In genomic region chr4:54289316-54289715, GRCh38 we compare ENCODE assay signal across 31 cellular contexts.
"Had no signal": no experiment of that assay in that cellular context is flagged by ENCODE, and none has a peak within 500 bp of the region (broad histone marks: within the 10 kb centered on the region; RNA-seq: fewer than 3 reads in every experiment).

No MANE protein-coding gene starts in this region.

- H3K9me3 Mint-ChIP-seq: neural progenitor cell, type B pancreatic cell had no signal

- H3K79me2 ChIP-seq: parathyroid adenoma had no signal

- H3K4me3 ChIP-seq: dorsolateral prefrontal cortex, esophagus muscularis mucosa, gastroesophageal sphincter, heart right ventricle, left lung, mucosa of descending colon, neural progenitor cell, right lobe of liver, smooth muscle cell, testis, tibial artery had no signal

- FAIRE-seq: colon, endothelial cell of umbilical vein, islet of Langerhans had no signal

- H3K36me3 Mint-ChIP-seq: stimulated activated effector memory CD8-positive, alpha-beta T cell treated with anti-CD3 and anti-CD28 coated beads, Interleukin-12 subunit alpha, Interleukin-12 subunit beta, amount 100 ng/mL, for 72 hours had no signal

- H3K4me2 ChIP-seq: neural progenitor cell, smooth muscle cell had no signal

- H3K4me3 Mint-ChIP-seq: endodermal cell; mesothelial cell of epicardium; naive thymus-derived CD4-positive, alpha-beta T cell; nephron; neural progenitor cell; stimulated activated effector memory CD8-positive, alpha-beta T cell treated with anti-CD3 and anti-CD28 coated beads, Interleukin-12 subunit alpha, Interleukin-12 subunit beta, amount 100 ng/mL, for 72 hours; type B pancreatic cell had no signal

- H3K4me1 Mint-ChIP-seq: endodermal cell; mesothelial cell of epicardium; nephron; neural progenitor cell; stimulated activated effector memory CD8-positive, alpha-beta T cell treated with anti-CD3 and anti-CD28 coated beads, Interleukin-12 subunit alpha, Interleukin-12 subunit beta, amount 100 ng/mL, for 72 hours had no signal

- H3K9ac ChIP-seq: neural progenitor cell, parathyroid adenoma had no signal

- H3K27ac ChIP-seq: dorsolateral prefrontal cortex, esophagus muscularis mucosa, foreskin keratinocyte, gastroesophageal sphincter, heart right ventricle, left lung, neural progenitor cell, parathyroid adenoma, right lobe of liver, testis, tibial artery had no signal

- H3K4me1 ChIP-seq: esophagus muscularis mucosa, foreskin keratinocyte, gastroesophageal sphincter, left lung, neural progenitor cell, parathyroid adenoma, right lobe of liver, testis, tibial artery had no signal

- H3K36me3 ChIP-seq: left lung, neural progenitor cell, right lobe of liver had no signal

- H3K27ac Mint-ChIP-seq: endodermal cell; mesothelial cell of epicardium; naive thymus-derived CD4-positive, alpha-beta T cell; nephron; neural progenitor cell; progenitor cell of endocrine pancreas; stimulated activated effector memory CD8-positive, alpha-beta T cell treated with anti-CD3 and anti-CD28 coated beads, Interleukin-12 subunit alpha, Interleukin-12 subunit beta, amount 100 ng/mL, for 72 hours; type B pancreatic cell had no signal

- ATAC-seq: foreskin keratinocyte; gastroesophageal sphincter; left cardiac atrium; left lung; mucosa of descending colon; naive thymus-derived CD4-positive, alpha-beta T cell; stimulated activated effector memory CD8-positive, alpha-beta T cell treated with anti-CD3 and anti-CD28 coated beads, Interleukin-12 subunit alpha, Interleukin-12 subunit beta, amount 100 ng/mL, for 72 hours; stimulated activated naive CD8-positive, alpha-beta T cell treated with anti-CD3 and anti-CD28 coated beads, Interleukin-15, Interleukin-2, amounts not matched to agents 100 U/mL and 50 U/mL, for 24 hours had no signal

- H3K9me3 ChIP-seq: esophagus muscularis mucosa, mucosa of descending colon, right lobe of liver, testis had no signal

- H3K27me3 Mint-ChIP-seq: progenitor cell of endocrine pancreas, type B pancreatic cell had no signal

- DNase-seq: dorsolateral prefrontal cortex; effector CD4-positive, alpha-beta T cell; endodermal cell; foreskin keratinocyte; heart right ventricle; left cardiac atrium; left lung; mesenchymal stem cell; mucosa of descending colon; naive thymus-derived CD4-positive, alpha-beta T cell; right lobe of liver; stimulated activated CD4-positive, alpha-beta T cell treated with anti-CD3 and anti-CD28 coated beads, Interleukin-12 subunit alpha, Interleukin-12 subunit beta, amount 100 ng/mL, for 4 hours; stimulated activated CD4-positive, alpha-beta T cell treated with anti-CD3 and anti-CD28 coated beads, Interleukin-1b, Interleukin-23, amount 100 ng/mL, for 48 hours; stimulated activated CD4-positive, alpha-beta T cell treated with anti-CD3 and anti-CD28 coated beads, Interleukin-4, amount 100 ng/mL, for 24 hours; stimulated activated naive CD8-positive, alpha-beta T cell treated with anti-CD3 and anti-CD28 coated beads, Interleukin-15, Interleukin-2, amounts not matched to agents 100 U/mL and 50 U/mL, for 24 hours; substantia nigra; testis; tibial artery had no signal

- H3K27me3 ChIP-seq: foreskin keratinocyte, gastroesophageal sphincter, heart right ventricle, left lung, neural progenitor cell, right lobe of liver, testis, tibial artery had no signal

- H2AFZ ChIP-seq: neural progenitor cell, parathyroid adenoma had no signal
